19 cellular contexts compared by ENCODE assay signal in the genomic region with DNA sequence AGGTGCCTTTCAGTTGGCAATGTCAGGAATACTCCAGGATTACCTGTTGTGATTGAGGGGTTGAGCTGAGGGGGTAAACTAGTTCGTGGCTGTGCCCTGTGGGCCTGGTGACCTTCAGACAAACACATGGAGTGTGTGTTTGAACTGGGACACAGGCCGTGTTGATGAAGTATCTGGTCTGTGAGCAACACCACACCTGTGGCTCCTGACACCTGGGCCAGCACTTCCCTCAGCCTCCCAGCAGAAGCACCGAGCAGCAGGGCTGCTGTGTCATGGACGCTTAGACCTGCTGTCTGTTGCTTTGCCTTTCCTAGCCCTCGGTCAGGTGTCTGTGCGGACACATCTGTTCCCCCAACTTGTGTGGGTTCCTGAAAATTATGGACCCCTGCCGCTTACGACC.
DNase-seq lines count a peak whose midpoint lies in the region; ATAC-seq and TF ChIP-seq lines count a peak whose summit lies in the region.
"Had no signal": no experiment of that assay in that cellular context is flagged by ENCODE, and none has a peak within 500 bp of the region (broad histone marks: within the 10 kb centered on the region; RNA-seq: fewer than 3 reads in every experiment).

No MANE protein-coding gene starts in this region.

- intact Hi-C loops in activated CD4-positive, alpha-beta memory T cell treated with anti-CD3 and anti-CD28 coated beads for 36 hours (cut with micrococcal nuclease), result no loop called here

- H2AFZ ChIP-seq in ACC112 (ENCODE audit: low read length, unreplicated experiment) (no peak overlapping the region), mesenchymal stem cell (ENCODE audit: low read depth, low read length) (no peak overlapping the region)

- CTCF ChIA-PET in activated CD4-positive, alpha-beta memory T cell treated with anti-CD3 and anti-CD28 coated beads for 36 hours (lab: Charles Lee), result interaction anchor here (1.0 kb wide), 1 partner anchor 11 kb away, joined by 3 read pairs; no protein-coding TSS in a partner anchor

- no peak overlapping the region for H3K4me2 ChIP-seq in mesenchymal stem cell (ENCODE audit: low read length, poor library complexity, severe bottlenecking)

- H3K79me1 ChIP-seq in mesenchymal stem cell (replicated peaks; ENCODE audit: low read length, poor library complexity, severe bottlenecking), result peaks cover 30% of the 10 kb centered on the region

- H2BK12ac ChIP-seq in mesenchymal stem cell (ENCODE audit: low read length in 2 of 2), result peak overlapping the region in 1 of 2 experiments; percentile 84

- no peak overlapping the region for H3K4me3 ChIP-seq in ACC112 (ENCODE audit: low read depth, low read length)
- no peak overlapping the region for H3K4me3 ChIP-seq in brain microvascular endothelial cell (ENCODE audit: low read depth, low read length)
- H3K4me3 ChIP-seq in mesenchymal stem cell (ENCODE audit: insufficient read depth in 1 of 2, low read depth in 1 of 2, low read length in 2 of 2), result no peak overlapping the region

- H4K8ac ChIP-seq in mesenchymal stem cell (ENCODE audit: low read length), result no peak overlapping the region

- in situ Hi-C loops in brain microvascular endothelial cell (cut with HindIII; ENCODE audit: low pct_ligation_motif_present, low sequenced_read_pairs), result loop anchor here (25.0 kb wide), 1 partner anchor 102 kb away; no protein-coding TSS in a partner anchor

- no peak for DNase-seq in brain microvascular endothelial cell
- no peak for DNase-seq in mesenchymal stem cell
- DNase-seq in GM03348 (ENCODE audit: low spot score), result no peak
- no peak for DNase-seq in NCI-H2029 treated with DMSO at 0.1 percent for 48 hours (lab: John Stamatoyannopoulos, UW)
- DNase-seq in activated CD4-positive, alpha-beta memory T cell treated with anti-CD3 and anti-CD28 coated beads for 36 hours, result no peak
- DNase-seq: activated CD4-positive, alpha-beta T cell treated with anti-CD3 and anti-CD28 coated beads for 1 hour; activated naive CD4-positive, alpha-beta T cell treated with anti-CD3 and anti-CD28 coated beads, Interleukin-2, amount 50 U/mL, for 16 hours; KBM-7; mesendoderm; naive thymus-derived CD4-positive, alpha-beta T cell; NCI-H1436 treated with DMSO at 0.1 percent for 48 hours; NCI-H510A treated with DMSO at 0.1 percent for 48 hours; NK-92 treated with Interleukin-12 subunit alpha and Interleukin-12 subunit beta, amount 100 ng/mL, for 24 hours; T-helper 1 cell had no signal

- H2BK15ac ChIP-seq in mesenchymal stem cell (ENCODE audit: low read depth, poor library complexity, severe bottlenecking), result no peak overlapping the region

- TF ChIP-seq CTCF in brain microvascular endothelial cell (IDR thresholded peaks at IDR 0.05; ENCODE audit: low read depth, low read length, missing control alignments), result no peak

- H3K23ac ChIP-seq in mesenchymal stem cell (ENCODE audit: low read length in 2 of 2), result no peak overlapping the region

- H2BK5ac ChIP-seq in mesenchymal stem cell (ENCODE audit: low read depth, low read length, poor library complexity, severe bottlenecking), result no peak overlapping the region

- H3K27ac ChIP-seq in ACC112 (ENCODE audit: low read depth, low read length) (peak overlapping the region; percentile 81; the same call in 1 of the 2 replicates), brain microvascular endothelial cell (peak overlapping the region; percentile 92), mesenchymal stem cell (ENCODE audit: low read length, poor library complexity, severe bottlenecking) (no peak overlapping the region), temporal lobe (ENCODE audit: low read depth, low read length) (peak overlapping the region; percentile 48)

- no peak overlapping the region for H3K4ac ChIP-seq in mesenchymal stem cell (ENCODE audit: low read depth in 1 of 2, low read length in 2 of 2)

- H3K9ac ChIP-seq in mesenchymal stem cell (ENCODE audit: low read length), result no peak overlapping the region

- peaks cover 3% of the 10 kb centered on the region for H3K36me3 Mint-ChIP-seq in activated CD4-positive, alpha-beta memory T cell treated with anti-CD3 and anti-CD28 coated beads for 36 hours

- H3K4me3 Mint-ChIP-seq in activated CD4-positive, alpha-beta memory T cell treated with anti-CD3 and anti-CD28 coated beads for 36 hours, result no peak overlapping the region
- H3K4me3 Mint-ChIP-seq: naive thymus-derived CD4-positive, alpha-beta T cell had no signal

- H3K18ac ChIP-seq in mesenchymal stem cell (ENCODE audit: low read depth in 1 of 2, low read length in 2 of 2), result peak overlapping the region in 1 of 2 experiments; percentile 72

- no peak overlapping the region for H3K27ac Mint-ChIP-seq in activated CD4-positive, alpha-beta memory T cell treated with anti-CD3 and anti-CD28 coated beads for 36 hours
- H3K27ac Mint-ChIP-seq: naive thymus-derived CD4-positive, alpha-beta T cell had no signal

- no peaks in the 10 kb centered on the region for H3K79me2 ChIP-seq in ACC112 (ENCODE audit: control insufficient read depth, insufficient read depth, low read length, unreplicated experiment)

- H2BK120ac ChIP-seq in mesenchymal stem cell (ENCODE audit: low read depth, low read length), result no peak overlapping the region

- H3K27me3 Mint-ChIP-seq in activated CD4-positive, alpha-beta memory T cell treated with anti-CD3 and anti-CD28 coated beads for 36 hours, result no peaks in the 10 kb centered on the region
- H3K27me3 Mint-ChIP-seq: naive thymus-derived CD4-positive, alpha-beta T cell had no signal

- H3K36me3 ChIP-seq in ACC112 (ENCODE audit: insufficient read depth, low read length) (no peaks in the 10 kb centered on the region), brain microvascular endothelial cell (replicated peaks) (no peaks in the 10 kb centered on the region), mesenchymal stem cell (ENCODE audit: control insufficient read depth in 1 of 2, insufficient read depth in 2 of 2, low read depth in 1 of 2, low read length in 2 of 2) (peaks cover 0 to 2% of the 10 kb centered on the region in 2 experiments)

- POLR2A ChIA-PET in activated CD4-positive, alpha-beta memory T cell treated with anti-CD3 and anti-CD28 coated beads for 36 hours (lab: Charles Lee), result no interaction called here

- H4K91ac ChIP-seq in mesenchymal stem cell (ENCODE audit: low read length), result peak overlapping the region; percentile 62

- H3K27me3 ChIP-seq in ACC112 (ENCODE audit: insufficient read depth, low read length) (no peaks in the 10 kb centered on the region), brain microvascular endothelial cell (replicated peaks) (no peaks in the 10 kb centered on the region), mesenchymal stem cell (ENCODE audit: control insufficient read depth in 1 of 2, insufficient read depth in 1 of 2, low read length in 2 of 2) (no peaks in the 10 kb centered on the region)

- WGBS in mesenchymal stem cell, result 97% methylated on average over 8 of the region's 8 CpGs

- no peak overlapping the region for H3K14ac ChIP-seq in mesenchymal stem cell (ENCODE audit: low read length in 2 of 2)

- no peak for ATAC-seq in GM18519 (IDR thresholded peaks at IDR 0.05; ENCODE audit: low FRiP score, unreplicated experiment)
- ATAC-seq: HCT116; naive thymus-derived CD4-positive, alpha-beta T cell; Panc1 had no signal

- no peaks in the 10 kb centered on the region for H3K9me3 Mint-ChIP-seq in activated CD4-positive, alpha-beta memory T cell treated with anti-CD3 and anti-CD28 coated beads for 36 hours
- H3K9me3 Mint-ChIP-seq: naive thymus-derived CD4-positive, alpha-beta T cell had no signal

- peaks cover 59% of the 10 kb centered on the region for H3K4me1 Mint-ChIP-seq in activated CD4-positive, alpha-beta memory T cell treated with anti-CD3 and anti-CD28 coated beads for 36 hours (ENCODE audit: low read depth)

- peak overlapping the region; percentile 59 for H2AK5ac ChIP-seq in mesenchymal stem cell (ENCODE audit: low read length, severe bottlenecking)

- H3K9me3 ChIP-seq in mesenchymal stem cell (ENCODE audit: control insufficient read depth, low read length), result no peaks in the 10 kb centered on the region

- H3K4me1 ChIP-seq in ACC112 (ENCODE audit: control insufficient read depth, insufficient read depth, low read length, unreplicated experiment), result peaks cover 46% of the 10 kb centered on the region
- peaks cover 54% of the 10 kb centered on the region for H3K4me1 ChIP-seq in mesenchymal stem cell (ENCODE audit: control insufficient read depth, insufficient read depth, low read depth, low read length)
